In genomic region chr7:80825499-80825898, GRCh38 we compare ENCODE assay signal across 23 cellular contexts.
DNase-seq lines count a peak whose midpoint lies in the region; ATAC-seq, FAIRE-seq and TF ChIP-seq lines count a peak whose summit lies in the region.
"Had no signal": no experiment of that assay in that cellular context is flagged by ENCODE, and none has a peak within 500 bp of the region (broad histone marks: within the 10 kb centered on the region; RNA-seq: fewer than 3 reads in every experiment).

No MANE protein-coding gene starts in this region.

- H3K9me3 Mint-ChIP-seq in endodermal cell (no peaks in the 10 kb centered on the region), neural progenitor cell (no peaks in the 10 kb centered on the region)
- H3K9me3 Mint-ChIP-seq: CD14-positive monocyte had no signal

- ATAC-seq in A549 (no peak), HepG2 (no peak)
- ATAC-seq: HCT116, Right ventricle myocardium inferior had no signal

- H3K4me1 Mint-ChIP-seq in endodermal cell (peaks cover 2% of the 10 kb centered on the region), neural progenitor cell (peaks cover 34% of the 10 kb centered on the region)
- H3K4me1 Mint-ChIP-seq: B cell, IgD-negative memory B cell had no signal

- TF ChIP-seq EP300 in A549 (IDR thresholded peaks at IDR 0.05) (no peak), stomach (IDR thresholded peaks at IDR 0.05) (no peak), suprapubic skin (IDR thresholded peaks at IDR 0.05) (no peak), HepG2 (IDR thresholded peaks at IDR 0.05; ENCODE audit: low read depth in 2 of 2, low read length in 2 of 2) (no peak), HepG2 (CRISPR knock-in tag; IDR thresholded peaks at IDR 0.05; ENCODE audit: borderline replicate concordance) (no peak)

- H3K9ac ChIP-seq in endodermal cell (ENCODE audit: extremely low read depth, low read length, poor library complexity, severe bottlenecking), result no peak overlapping the region
- no peak overlapping the region for H3K9ac ChIP-seq in neural progenitor cell
- no peak overlapping the region for H3K9ac ChIP-seq in HepG2 (ENCODE audit: insufficient read depth, low read depth, low read length)

- POLR2A ChIA-PET in A549 (lab: Yijun Ruan, JAX) (no interaction called here), HepG2 (lab: Yijun Ruan, JAX) (no interaction called here)

- H3K27me3 Mint-ChIP-seq in endodermal cell (ENCODE audit: insufficient read depth) (peaks cover 52% of the 10 kb centered on the region), neural progenitor cell (ENCODE audit: insufficient read depth, low read depth) (no peaks in the 10 kb centered on the region)
- H3K27me3 Mint-ChIP-seq: B cell, IgD-negative memory B cell had no signal

- H3K36me3 Mint-ChIP-seq in endodermal cell (ENCODE audit: low read depth) (no peaks in the 10 kb centered on the region), neural progenitor cell (peaks cover 2% of the 10 kb centered on the region)
- H3K36me3 Mint-ChIP-seq: IgD-negative memory B cell had no signal

- CTCF ChIA-PET in A549 (lab: Yijun Ruan, JAX), result no interaction called here
- CTCF ChIA-PET in HepG2 (lab: Yijun Ruan, JAX; ENCODE audit: low intra/inter-chr PET ratio, low total read pairs), result no interaction called here

- no peaks in the 10 kb centered on the region for H3K36me3 ChIP-seq in endodermal cell (ENCODE audit: control insufficient read depth, insufficient read depth, low read length)
- H3K36me3 ChIP-seq in neural progenitor cell, result no peaks in the 10 kb centered on the region
- H3K36me3 ChIP-seq in stomach, result no peaks in the 10 kb centered on the region
- H3K36me3 ChIP-seq in suprapubic skin, result no peaks in the 10 kb centered on the region
- H3K36me3 ChIP-seq in HepG2 (replicated peaks in 1 of 2; ENCODE audit: control insufficient read depth in 1 of 2, insufficient read depth in 2 of 2, low read length in 2 of 2), result no peaks in the 10 kb centered on the region
- H3K36me3 ChIP-seq: SJSA1 had no signal

- H3K27ac Mint-ChIP-seq in endodermal cell (no peak overlapping the region), neural progenitor cell (peak overlapping the region; percentile 39)
- H3K27ac Mint-ChIP-seq: B cell, CD14-positive monocyte, IgD-negative memory B cell had no signal

- TF ChIP-seq CTCF in A549 (IDR thresholded peaks at IDR 0.05) (no peak), endodermal cell (conservative IDR thresholded peaks at IDR 0.05) (no peak), neural progenitor cell (IDR thresholded peaks at IDR 0.05) (no peak), stomach (IDR thresholded peaks at IDR 0.05) (no peak), suprapubic skin (IDR thresholded peaks at IDR 0.05) (no peak), HepG2 (CRISPR knock-in tag; IDR thresholded peaks at IDR 0.05) (no peak)

- H4K20me1 ChIP-seq in neural progenitor cell (ENCODE audit: low read depth) (no peaks in the 10 kb centered on the region), HepG2 (ENCODE audit: insufficient read depth, low read length) (no peaks in the 10 kb centered on the region)

- intact Hi-C loops in stomach (cut with DNase I; ENCODE audit: low total_unique reads), result no loop called here
- intact Hi-C loops in HepG2 (cut with micrococcal nuclease; ENCODE audit: unreplicated experiment), result no loop called here

- DNase-seq in A549 (ENCODE audit: low read depth in 1 of 2, low spot score in 1 of 2) (no peak), NCI-H526 treated with DMSO at 0.1 percent for 48 hours (lab: John Stamatoyannopoulos, UW) (peak; percentile 56), endodermal cell (no peak), neural progenitor cell (ENCODE audit: low spot score) (no peak), stomach (no peak), suprapubic skin (ENCODE audit: low spot score in 2 of 2) (no peak), GF-D8 (lab: John Stamatoyannopoulos, UW) (no peak), HepG2 (ENCODE audit: low spot score) (no peak)
- DNase-seq: GDM1, NCI-H1092, NCI-H1436, NCI-H187 treated with DMSO at 0.1 percent for 48 hours, NCI-H2227 treated with DMSO at 0.1 percent for 48 hours, NCI-H510A, NCI-H774 had no signal

- H3K27me3 ChIP-seq in endodermal cell (ENCODE audit: control insufficient read depth, insufficient read depth, low read length, poor library complexity, severe bottlenecking) (peaks cover 35% of the 10 kb centered on the region), neural progenitor cell (no peaks in the 10 kb centered on the region), stomach (no peaks in the 10 kb centered on the region), suprapubic skin (no peaks in the 10 kb centered on the region), HepG2 (ENCODE audit: control insufficient read depth in 1 of 2, insufficient read depth in 2 of 2, low read length in 2 of 2) (no peaks in the 10 kb centered on the region)
- H3K27me3 ChIP-seq: SJSA1 had no signal

- H3F3A ChIP-seq in neural progenitor cell (ENCODE audit: low read depth), result no peaks in the 10 kb centered on the region

- H3K4me1 ChIP-seq in A549, result peaks cover 93% of the 10 kb centered on the region
- H3K4me1 ChIP-seq in endodermal cell (ENCODE audit: control insufficient read depth, insufficient read depth, low read length), result peaks cover 2% of the 10 kb centered on the region
- H3K4me1 ChIP-seq in neural progenitor cell, result no peaks in the 10 kb centered on the region
- peaks cover 6 to 49% (median 24%) of the 10 kb centered on the region in 4 donors for H3K4me1 ChIP-seq in stomach
- peaks cover 15% of the 10 kb centered on the region for H3K4me1 ChIP-seq in suprapubic skin
- no peaks in the 10 kb centered on the region for H3K4me1 ChIP-seq in HepG2 (ENCODE audit: insufficient read depth, low read length)
- H3K4me1 ChIP-seq: SJSA1 had no signal

- H3K9me3 ChIP-seq in A549 (no peaks in the 10 kb centered on the region), endodermal cell (ENCODE audit: control insufficient read depth, low read length) (no peaks in the 10 kb centered on the region), neural progenitor cell (ENCODE audit: low read depth) (no peaks in the 10 kb centered on the region), stomach (no peaks in the 10 kb centered on the region), suprapubic skin (no peaks in the 10 kb centered on the region), HepG2 (ENCODE audit: low read length) (no peaks in the 10 kb centered on the region)
- H3K9me3 ChIP-seq: SJSA1 had no signal

- TF ChIP-seq RAD21 in A549 (conservative IDR thresholded peaks at IDR 0.05 in 1 of 2, IDR thresholded peaks at IDR 0.05 in 1 of 2), result no peak
- TF ChIP-seq RAD21 in HepG2 (CRISPR knock-in tag; IDR thresholded peaks at IDR 0.05), result no peak

- H3K27ac ChIP-seq in A549 (peak overlapping the region; percentile 51 to 83; a peak in 3 of 6 replicates), endodermal cell (ENCODE audit: low read depth, low read length) (peak overlapping the region; percentile 88), neural progenitor cell (no peak overlapping the region), stomach (no peak overlapping the region), suprapubic skin (no peak overlapping the region), HepG2 (ENCODE audit: extremely low read length, insufficient read depth, low read length) (no peak overlapping the region)
- H3K27ac ChIP-seq: SJSA1 had no signal

- no peak overlapping the region for H3K4me3 ChIP-seq in A549
- H3K4me3 ChIP-seq in endodermal cell (ENCODE audit: low read length), result no peak overlapping the region
- H3K4me3 ChIP-seq in neural progenitor cell, result no peak overlapping the region
- H3K4me3 ChIP-seq in stomach, result no peak overlapping the region
- H3K4me3 ChIP-seq in suprapubic skin, result no peak overlapping the region
- no peak overlapping the region for H3K4me3 ChIP-seq in HepG2 (replicated peaks in 1 of 3; ENCODE audit: insufficient read depth in 1 of 3, low read depth in 2 of 3, low read length in 3 of 3)
- H3K4me3 ChIP-seq: SJSA1 had no signal

- 77% methylated on average over 3 of the region's 3 CpGs for WGBS in A549 (ENCODE audit: missing lambda C conversion rate)
- 84 to 94% methylated on average over 2 to 3 of the region's 3 CpGs for WGBS in endodermal cell (ENCODE audit: insufficient coverage in 1 of 2, insufficient read length in 1 of 2), 2 experiments
- WGBS in stomach, 5 donors, result 64 to 79% (median 68%) methylated on average over 3 of the region's 3 CpGs
- 70% methylated on average over 3 of the region's 3 CpGs for WGBS in suprapubic skin
- WGBS in HepG2 (ENCODE audit: low lambda C conversion rate), result 9% methylated on average over 3 of the region's 3 CpGs

- BruUV-seq in HepG2 (replicated peaks; lab: Mats Ljungman, UMichigan), result no TSS peak

- TF ChIP-seq POLR2A in A549 (IDR thresholded peaks at IDR 0.05; ENCODE audit: low read length), result no peak
- TF ChIP-seq POLR2A in stomach (IDR thresholded peaks at IDR 0.05), result no peak
- TF ChIP-seq POLR2A in suprapubic skin (IDR thresholded peaks at IDR 0.05), result no peak
- no peak for TF ChIP-seq POLR2A in HepG2 (IDR thresholded peaks at IDR 0.05; ENCODE audit: insufficient read depth in 1 of 2, low read depth in 2 of 2, low read length in 2 of 2)

- in situ Hi-C loops in HepG2 (cut with HindIII; ENCODE audit: extremely low pct_ligation_motif_present, low pct_unique_long_range_greater_than_20kb), result no loop called here

- H3K4me3 Mint-ChIP-seq in endodermal cell, result no peak overlapping the region
- H3K4me3 Mint-ChIP-seq in neural progenitor cell, result no peak overlapping the region
- H3K4me3 Mint-ChIP-seq: B cell, CD14-positive monocyte, IgD-negative memory B cell had no signal

- H2AFZ ChIP-seq in neural progenitor cell (replicated peaks) (no peak overlapping the region), HepG2 (ENCODE audit: low read length) (no peak overlapping the region)

- no peaks in the 10 kb centered on the region for H3K79me2 ChIP-seq in neural progenitor cell (ENCODE audit: low read depth)
- no peaks in the 10 kb centered on the region for H3K79me2 ChIP-seq in HepG2 (ENCODE audit: insufficient read depth, low read length)

- no peak overlapping the region for H3K4me2 ChIP-seq in A549
- H3K4me2 ChIP-seq in neural progenitor cell, result no peak overlapping the region
- no peak overlapping the region for H3K4me2 ChIP-seq in HepG2 (ENCODE audit: low read depth, low read length)

- FAIRE-seq in A549 (lab: Jason Lieb, UNC) (no peak), HepG2 (lab: Jason Lieb, UNC) (no peak)
- FAIRE-seq: H1, RCC 7860 had no signal

TF ChIP-seq in HepG2, 621 proteins besides CTCF, POLR2A, EP300 and RAD21 (continues in another document):
- no peak for TF ChIP-seq ZNF839 (CRISPR knock-in tag; IDR thresholded peaks at IDR 0.05; ENCODE audit: borderline replicate concordance)
- no peak for TF ChIP-seq MBNL3 (CRISPR knock-in tag; conservative IDR thresholded peaks at IDR 0.05)
- TF ChIP-seq NFE2L2 (IDR thresholded peaks at IDR 0.05; ENCODE audit: low read length), result no peak
- TF ChIP-seq POGZ (CRISPR knock-in tag; IDR thresholded peaks at IDR 0.05), result no peak
- TF ChIP-seq ZNF775 (CRISPR knock-in tag; IDR thresholded peaks at IDR 0.05; ENCODE audit: borderline replicate concordance), result no peak
- no peak for TF ChIP-seq ZNF33B (CRISPR knock-in tag; IDR thresholded peaks at IDR 0.05)
- no peak for TF ChIP-seq SRSF4 (IDR thresholded peaks at IDR 0.05; ENCODE audit: low read depth, low read length, poor library complexity, severe bottlenecking)
- no peak for TF ChIP-seq ZNF224 (CRISPR knock-in tag; IDR thresholded peaks at IDR 0.05)
- TF ChIP-seq ZFX (CRISPR knock-in tag; IDR thresholded peaks at IDR 0.05; ENCODE audit: low read depth), result no peak

Comparison
In these comparisons a context has a peak if more than half of its experiments do, and no peak if none do; other contexts are left out.
1. H3K27ac ChIP-seq: peak in A549 (2 of 2) and endodermal cell (single experiment); none in neural progenitor cell (single experiment), stomach (0 of 5), suprapubic skin (single experiment) and HepG2 (single experiment).